13 cellular contexts compared by ENCODE assay signal in the genomic region with DNA sequence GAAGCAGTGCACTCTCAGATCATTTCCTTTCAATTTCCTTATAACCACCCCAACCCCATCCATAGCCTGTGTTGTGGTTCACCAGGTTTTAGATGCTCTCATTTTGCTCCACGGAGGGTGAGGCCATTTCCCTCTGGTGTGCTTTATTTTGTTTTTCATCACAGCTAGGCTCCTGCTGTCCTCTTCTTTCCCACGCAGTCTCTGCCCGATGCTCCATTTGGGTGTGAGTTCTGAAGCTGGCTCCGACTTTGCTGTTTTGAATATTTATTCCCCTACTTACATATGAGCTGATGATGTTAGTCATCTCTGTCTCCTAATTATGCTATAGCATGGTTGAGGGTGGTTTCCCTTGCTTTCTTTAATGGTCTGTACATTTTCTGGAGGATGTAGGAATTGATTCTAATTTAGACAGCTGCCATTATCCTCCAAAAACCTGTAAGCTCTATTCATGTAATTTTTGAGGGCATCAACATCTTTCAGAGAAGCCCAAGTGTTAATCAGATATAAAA.
"Had no signal": no experiment of that assay in that cellular context is flagged by ENCODE, and none has a peak within 500 bp of the region (broad histone marks: within the 10 kb centered on the region; RNA-seq: fewer than 3 reads in every experiment).

No MANE protein-coding gene starts in this region.

- H3K9me3 Mint-ChIP-seq: activated naive CD4-positive, alpha-beta T cell treated with anti-CD3 and anti-CD28 coated beads for 36 hours; nephron progenitor cell; T-cell had no signal

- H3K36me3 Mint-ChIP-seq: T-cell had no signal

- H3K4me1 Mint-ChIP-seq: T-cell had no signal

- H3K27ac Mint-ChIP-seq: activated naive CD4-positive, alpha-beta T cell treated with anti-CD3 and anti-CD28 coated beads for 36 hours; nephron progenitor cell; T-cell had no signal

- H3K4me3 Mint-ChIP-seq: activated naive CD4-positive, alpha-beta T cell treated with anti-CD3 and anti-CD28 coated beads for 36 hours; nephron progenitor cell; T-cell had no signal

- DNase-seq: activated CD4-positive, alpha-beta T cell treated with anti-CD3 and anti-CD28 coated beads, Interleukin-2, amount 50 U/mL, for 48 hours; activated naive CD4-positive, alpha-beta T cell treated with anti-CD3 and anti-CD28 coated beads for 36 hours; cortex of kidney; gastrocnemius medialis; heart left ventricle; left lung; mammary epithelial cell; nephron progenitor cell; stomach; T-cell; T-helper 9 cell; testis; upper lobe of left lung had no signal

- ATAC-seq: gastrocnemius medialis, heart left ventricle, left lung, T-cell had no signal
